Comparison of ENCODE assay signal across 1 cellular context in the genomic region with DNA sequence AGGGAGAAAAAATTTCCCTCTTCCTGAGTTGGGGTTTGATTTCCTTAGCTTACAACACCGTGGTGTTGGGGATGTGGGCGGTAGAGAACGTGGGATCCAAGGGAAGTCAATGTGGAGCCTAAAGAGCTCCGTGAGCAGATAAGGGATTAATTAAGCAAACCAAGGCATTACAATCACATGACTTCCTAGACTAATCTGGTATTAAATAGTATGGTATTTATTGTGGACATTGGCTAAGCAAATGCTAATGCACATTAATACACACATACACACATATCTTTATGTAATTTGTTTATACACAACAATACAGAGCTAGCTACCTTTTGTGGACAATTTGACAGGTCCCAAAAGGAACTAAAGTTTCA.
TF ChIP-seq lines count a peak whose summit lies in the region.

No MANE protein-coding gene starts in this region.

TF ChIP-seq in endothelial cell of umbilical vein, 7 proteins besides CTCF, POLR2A, EP300 and RAD21:
- TF ChIP-seq FOS (IDR thresholded peaks at IDR 0.05; ENCODE audit: borderline replicate concordance, insufficient read depth, low read length) (no peak), EZH2 (IDR thresholded peaks at IDR 0.05; ENCODE audit: borderline replicate concordance, low read depth, low read length, severe bottlenecking) (no peak), JUN (IDR thresholded peaks at IDR 0.05; ENCODE audit: borderline replicate concordance, insufficient read depth, insufficient read length, low read depth) (no peak), MAX (IDR thresholded peaks at IDR 0.05; ENCODE audit: insufficient read depth, insufficient read length) (no peak), MYC (IDR thresholded peaks at IDR 0.05; ENCODE audit: low read depth, low read length) (no peak), GATA2 (IDR thresholded peaks at IDR 0.05; ENCODE audit: insufficient read depth, insufficient read length, low read depth, low read length) (no peak), POLR2AphosphoS5 (IDR thresholded peaks at IDR 0.05; ENCODE audit: insufficient read depth, low read depth, low read length) (no peak)
